Comparison of ENCODE assay signal across 1 cellular context in the genomic region with DNA sequence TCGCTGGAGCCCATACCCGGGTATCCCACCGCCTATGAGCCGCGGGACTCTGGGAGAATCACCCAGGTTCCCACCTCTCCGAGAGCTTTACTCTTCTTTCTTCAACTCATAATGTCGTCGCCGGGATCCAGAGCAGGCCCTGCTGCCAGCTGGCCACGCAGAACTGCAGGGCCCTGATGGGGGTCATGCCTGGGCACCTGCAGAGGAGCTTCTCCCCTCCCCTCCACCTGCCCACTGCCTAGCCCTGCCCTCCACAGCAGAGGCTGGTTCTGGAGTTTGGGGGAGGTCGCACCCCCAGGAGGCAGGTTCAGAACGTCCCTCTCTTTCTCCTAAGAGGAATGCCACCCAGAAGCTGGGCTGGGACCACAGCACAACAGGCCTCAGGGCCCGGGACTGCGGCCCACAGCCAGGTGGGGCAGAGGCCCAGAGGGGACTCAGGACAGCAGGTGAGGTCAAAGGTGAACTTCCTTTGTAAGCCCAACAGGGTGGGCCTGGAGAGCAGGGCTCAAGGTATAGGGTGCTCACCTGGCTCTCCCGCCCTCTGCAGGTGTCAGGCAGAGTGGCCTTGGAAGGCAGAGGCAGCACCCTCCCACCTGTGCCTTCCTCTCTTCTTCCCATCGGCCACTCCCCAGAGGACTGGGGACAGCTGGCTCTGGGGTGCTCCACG.
TF ChIP-seq lines count a peak whose summit lies in the region.

No MANE protein-coding gene starts in this region.

TF ChIP-seq in GM12878, 131 proteins besides CTCF, POLR2A, EP300 and RAD21:
- TF ChIP-seq SUPT20H (IDR thresholded peaks at IDR 0.05; ENCODE audit: borderline replicate concordance, control insufficient read depth, low read depth, low read length) (no peak), CREB1 (IDR thresholded peaks at IDR 0.05; ENCODE audit: low read depth) (no peak), NR2F1 (conservative IDR thresholded peaks at IDR 0.05) (peak; percentile 34; the same call in 1 of the 2 replicates), SMARCA5 (IDR thresholded peaks at IDR 0.05) (no peak), EED (IDR thresholded peaks at IDR 0.05; ENCODE audit: low read depth) (no peak), NFYA (IDR thresholded peaks at IDR 0.05; ENCODE audit: borderline replicate concordance, low read depth, low read length) (no peak), PAX8 (IDR thresholded peaks at IDR 0.05) (no peak), SREBF2 (IDR thresholded peaks at IDR 0.05; ENCODE audit: low read length) (no peak), IKZF1 (conservative IDR thresholded peaks at IDR 0.05) (0 out of 2 replicates have a peak, but pooled peaks have one; percentile 10), ESRRA (IDR thresholded peaks at IDR 0.05; ENCODE audit: low read length) (no peak), SKIL (IDR thresholded peaks at IDR 0.05; ENCODE audit: low read depth, poor library complexity, severe bottlenecking) (no peak), PKNOX1 (IDR thresholded peaks at IDR 0.05) (no peak)
- TF ChIP-seq, protein P1, sequence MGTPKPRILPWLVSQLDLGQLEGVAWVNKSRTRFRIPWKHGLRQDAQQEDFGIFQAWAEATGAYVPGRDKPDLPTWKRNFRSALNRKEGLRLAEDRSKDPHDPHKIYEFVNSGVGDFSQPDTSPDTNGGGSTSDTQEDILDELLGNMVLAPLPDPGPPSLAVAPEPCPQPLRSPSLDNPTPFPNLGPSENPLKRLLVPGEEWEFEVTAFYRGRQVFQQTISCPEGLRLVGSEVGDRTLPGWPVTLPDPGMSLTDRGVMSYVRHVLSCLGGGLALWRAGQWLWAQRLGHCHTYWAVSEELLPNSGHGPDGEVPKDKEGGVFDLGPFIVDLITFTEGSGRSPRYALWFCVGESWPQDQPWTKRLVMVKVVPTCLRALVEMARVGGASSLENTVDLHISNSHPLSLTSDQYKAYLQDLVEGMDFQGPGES (IDR thresholded peaks at IDR 0.05) = no peak
